ENCODE assay signal across 8 cellular contexts in the genomic region with DNA sequence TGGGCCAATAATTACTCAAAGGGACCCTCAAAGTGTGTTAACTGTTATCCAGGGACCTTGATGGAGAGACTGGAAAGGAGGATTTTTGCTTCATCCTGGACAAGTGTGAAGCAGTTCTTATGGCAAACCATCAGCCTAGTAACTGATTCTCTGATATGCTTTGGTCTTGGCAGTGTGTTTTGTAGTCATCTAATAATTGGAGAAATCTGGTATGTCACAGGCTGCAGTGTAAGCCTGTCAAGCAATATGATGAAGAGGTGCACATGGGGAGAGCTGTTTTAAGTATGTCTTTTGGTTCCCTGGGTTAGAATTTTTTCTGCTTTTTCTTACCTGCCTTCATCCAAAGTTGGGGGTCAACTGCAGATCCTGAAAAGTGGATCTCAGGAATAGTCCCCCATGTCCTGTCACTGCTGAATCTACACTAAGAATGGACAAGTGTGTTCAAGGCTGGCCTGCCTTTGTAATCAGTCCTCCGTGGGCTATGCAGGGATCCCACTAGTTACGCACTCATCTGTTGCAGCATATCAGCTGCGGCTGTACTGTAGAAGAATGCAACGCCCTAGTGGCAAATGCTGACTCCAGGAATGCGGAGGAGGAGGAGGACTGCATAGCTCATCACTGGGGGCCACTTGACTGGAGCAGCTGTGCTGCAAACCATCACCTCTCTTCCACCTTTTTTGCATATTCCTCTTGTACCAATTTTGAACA. TPM values are rescaled to one million over a fixed set of nuclear protein-coding genes. Genes with fewer than 3 reads are reported as not detected.
DNase-seq lines count a peak whose midpoint lies in the region; ATAC-seq and TF ChIP-seq lines count a peak whose summit lies in the region.

No MANE protein-coding gene starts in this region.

- no CpG with 5 or more reads among the region's 5 CpGs for WGBS in neuronal stem cell (ENCODE audit: extremely low coverage in 2 of 2, insufficient read length in 2 of 2, insufficient replicate concordance in 1 of 2), 2 donors

- H3K27ac ChIP-seq in A673 (ENCODE audit: low read depth, low read length, poor library complexity, severe bottlenecking) (peak overlapping the region; percentile 85), neuronal stem cell (replicated peaks; ENCODE audit: low read length) (no peak overlapping the region)

- H3K18ac ChIP-seq in neuronal stem cell (ENCODE audit: low read length), result no peak overlapping the region

- no peak overlapping the region for H3K4ac ChIP-seq in neuronal stem cell (ENCODE audit: low read length)

- no peak for ATAC-seq in GM18858 (IDR thresholded peaks at IDR 0.05; ENCODE audit: unreplicated experiment)

- H3K23ac ChIP-seq in neuronal stem cell (ENCODE audit: low read depth, low read length, poor library complexity), result no peak overlapping the region

- H3K79me1 ChIP-seq in neuronal stem cell (ENCODE audit: low read depth, low read length), result no peaks in the 10 kb centered on the region

- peak overlapping the region; percentile 39 for H3K4me2 ChIP-seq in neuronal stem cell (ENCODE audit: insufficient read depth, low read length, poor library complexity, severe bottlenecking)

- H3K9me3 ChIP-seq in A673 (ENCODE audit: low read depth, low read length, poor library complexity, severe bottlenecking) (no peaks in the 10 kb centered on the region), neuronal stem cell (replicated peaks in 1 of 2; ENCODE audit: control insufficient read depth in 2 of 2, insufficient read depth in 1 of 2, low read depth in 1 of 2, low read length in 2 of 2) (no peaks in the 10 kb centered on the region)

- no peak overlapping the region for H2AK5ac ChIP-seq in neuronal stem cell (ENCODE audit: low read depth, low read length)

- no peak overlapping the region for H4K8ac ChIP-seq in neuronal stem cell (ENCODE audit: low read depth, low read length)

- peak overlapping the region; percentile 95 for H3K4me3 ChIP-seq in A673 (ENCODE audit: low read depth, low read length, poor library complexity, severe bottlenecking)
- peak overlapping the region; percentile 52 to 79 for H3K4me3 ChIP-seq in neuronal stem cell (ENCODE audit: low read length in 2 of 2)

- H3K4me1 ChIP-seq in A673 (ENCODE audit: insufficient read depth, low read length, poor library complexity, severe bottlenecking) (peaks cover 72% of the 10 kb centered on the region), neuronal stem cell (ENCODE audit: control insufficient read depth in 2 of 2, insufficient read depth in 1 of 2, low read depth in 1 of 2, low read length in 2 of 2) (peaks cover 24 to 49% of the 10 kb centered on the region in 2 donors)

- no peak overlapping the region for H2BK15ac ChIP-seq in neuronal stem cell (ENCODE audit: low read length)

- no peak overlapping the region for H2AFZ ChIP-seq in neuronal stem cell (ENCODE audit: low read length)

- no peak overlapping the region for H3K14ac ChIP-seq in neuronal stem cell (ENCODE audit: low read length)

- no peak overlapping the region for H3K9ac ChIP-seq in neuronal stem cell (ENCODE audit: low read depth, low read length, poor library complexity)

- no peak overlapping the region for H4K91ac ChIP-seq in neuronal stem cell (ENCODE audit: low read depth, low read length, poor library complexity)

- H3K36me3 ChIP-seq in A673 (ENCODE audit: insufficient read depth, low read length, poor library complexity, severe bottlenecking) (no peaks in the 10 kb centered on the region), neuronal stem cell (replicated peaks in 1 of 2; ENCODE audit: control insufficient read depth in 2 of 2, insufficient read depth in 2 of 2, low read length in 2 of 2) (no peaks in the 10 kb centered on the region)

- POLR2A ChIA-PET in A673 (lab: Charles Lee; ENCODE audit: low non-redundant PET), result interaction anchor here (1.5 kb wide), 1 partner anchor 297 kb away, joined by 4 read pairs; no protein-coding TSS in a partner anchor

- no peak overlapping the region for H2BK12ac ChIP-seq in neuronal stem cell (ENCODE audit: low read length)

- intact Hi-C loops in A673 (cut with micrococcal nuclease; ENCODE audit: unreplicated experiment), result loop anchor here (5.0 kb wide), 1 partner anchor 133 kb away; a partner anchor contains a TSS

- no peak overlapping the region for H2BK5ac ChIP-seq in neuronal stem cell (ENCODE audit: low read length)

- CTCF ChIA-PET in A673 (lab: Charles Lee), result no interaction called here

- DNase-seq in A673 (ENCODE audit: low spot score) (peak; percentile 78), HK-2 (ENCODE audit: unreplicated experiment) (peak; percentile 78), fibroblast of gingiva (ENCODE audit: low read depth) (peak; percentile 90), neuronal stem cell (ENCODE audit: low spot score) (peak; percentile 58), NCI-H2029 treated with DMSO at 0.1 percent for 48 hours (lab: John Stamatoyannopoulos, UW) (no peak)
- peak; percentile 57 for DNase-seq in activated CD4-positive, alpha-beta T cell treated with anti-CD3 and anti-CD28 coated beads for 48 hours
- DNase-seq in NK-92 treated with Interleukin-12 subunit alpha and Interleukin-12 subunit beta, amount 100 ng/mL, for 24 hours (lab: John Stamatoyannopoulos, UW), result no peak

- no peak for TF ChIP-seq CTCF in A673 (conservative IDR thresholded peaks at IDR 0.05; ENCODE audit: low read depth, low read length)

- no TSS peak for BruUV-seq in A673 (replicated peaks; lab: Mats Ljungman, UMichigan)

- H3K27me3 ChIP-seq in A673 (replicated peaks; ENCODE audit: insufficient read depth, low read depth, low read length, poor library complexity) (no peaks in the 10 kb centered on the region), neuronal stem cell (ENCODE audit: control insufficient read depth in 3 of 3, insufficient read depth in 3 of 3, low read depth in 1 of 3, low read length in 3 of 3) (no peaks in the 10 kb centered on the region)

- no peak overlapping the region for H2BK120ac ChIP-seq in neuronal stem cell (ENCODE audit: low read depth, low read length)

RNA-seq across cellular contexts. Expression of a gene that starts 1.9 kb away (rescaled TPM):
- 239 and 262 TPM in 2 replicates for total RNA-seq in A673 (2021)
- polyA plus RNA-seq in neuronal stem cell (2013, experiment 1 of 2), result 68.7 TPM
- 64.6 TPM for polyA plus RNA-seq in neuronal stem cell (2013, experiment 2 of 2)

RNA-seq across cellular contexts. Expression of a gene that starts 49.8 kb away (rescaled TPM):
- total RNA-seq in A673 (2021), result 52.1 and 52.3 TPM in 2 replicates
- polyA plus RNA-seq in neuronal stem cell (2013, experiment 1 of 2), result 12.1 TPM
- 11.8 TPM for polyA plus RNA-seq in neuronal stem cell (2013, experiment 2 of 2)

Comparison
In these comparisons a context has a peak if more than half of its experiments do, and no peak if none do; other contexts are left out.
1. DNase-seq: peak in A673 (single experiment), HK-2 (single experiment), activated CD4-positive, alpha-beta T cell treated with anti-CD3 and anti-CD28 coated beads for 48 hours (single experiment), fibroblast of gingiva (single experiment) and neuronal stem cell (single experiment); none in NK-92 treated with Interleukin-12 subunit alpha and Interleukin-12 subunit beta, amount 100 ng/mL, for 24 hours (single experiment) and NCI-H2029 treated with DMSO at 0.1 percent for 48 hours (single experiment).